Comparison of ENCODE assay signal across 1 cellular context in the genomic region with DNA sequence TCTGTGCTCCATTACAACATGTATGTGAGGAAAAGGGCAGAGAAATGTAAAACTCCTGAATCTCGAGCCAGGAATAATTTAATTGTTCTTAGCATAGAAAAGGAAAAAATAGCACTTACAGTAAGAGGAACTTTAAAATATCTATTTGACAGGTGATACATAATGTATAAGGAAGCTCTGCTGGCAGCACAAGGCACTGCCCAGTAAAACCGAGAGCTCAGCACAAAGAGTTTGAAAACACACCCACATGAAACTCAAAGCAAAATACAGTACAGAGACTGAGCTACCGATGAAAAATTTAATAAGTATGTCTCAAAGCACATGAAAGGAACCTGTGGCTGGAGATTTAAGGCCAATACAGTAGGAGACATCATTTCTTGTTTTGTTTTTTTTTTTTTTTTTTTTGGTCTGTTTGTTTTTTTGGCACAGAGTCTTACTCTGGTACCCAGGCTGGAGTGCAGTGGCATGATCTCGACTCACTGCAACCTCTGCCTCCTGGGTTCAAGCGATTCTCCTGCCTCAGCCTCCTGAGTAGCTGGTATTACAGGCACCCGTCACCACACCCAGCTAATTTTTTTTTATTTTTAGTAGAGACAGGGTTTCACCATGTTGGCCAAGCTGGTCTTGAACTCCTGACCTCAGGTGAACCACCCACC.
TF ChIP-seq lines count a peak whose summit lies in the region.

No MANE protein-coding gene starts in this region.

TF ChIP-seq in HEK293, 187 proteins besides CTCF, POLR2A, EP300 and RAD21:
- TF ChIP-seq, protein P1, sequence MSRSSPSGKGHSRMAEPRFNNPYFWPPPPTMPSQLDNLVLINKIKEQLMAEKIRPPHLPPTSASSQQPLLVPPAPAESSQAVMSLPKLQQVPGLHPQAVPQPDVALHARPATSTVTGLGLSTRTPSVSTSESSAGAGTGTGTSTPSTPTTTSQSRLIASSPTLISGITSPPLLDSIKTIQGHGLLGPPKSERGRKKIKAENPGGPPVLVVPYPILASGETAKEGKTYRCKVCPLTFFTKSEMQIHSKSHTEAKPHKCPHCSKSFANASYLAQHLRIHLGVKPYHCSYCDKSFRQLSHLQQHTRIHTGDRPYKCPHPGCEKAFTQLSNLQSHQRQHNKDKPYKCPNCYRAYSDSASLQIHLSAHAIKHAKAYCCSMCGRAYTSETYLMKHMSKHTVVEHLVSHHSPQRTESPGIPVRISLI (tag by site-specific recombination; IDR thresholded peaks at IDR 0.05) = peak; percentile 90
- no peak for TF ChIP-seq ZNF350 (tag by site-specific recombination; IDR thresholded peaks at IDR 0.05)
TF ChIP-seq in HEK293: peak in this region for 1.
